In genomic region chr19:54898685-54899084, GRCh38 we compare ENCODE assay signal across 1 cellular context.
TF ChIP-seq lines count a peak whose summit lies in the region.

No MANE protein-coding gene starts in this region.

TF ChIP-seq in K562, 482 proteins besides CTCF, POLR2A, EP300 and RAD21:
- TF ChIP-seq ARID1B (IDR thresholded peaks at IDR 0.05) (peak; percentile 77), NFIC (IDR thresholded peaks at IDR 0.05) (peak; percentile 22; the same call in 1 of the 2 replicates), SMARCA4 (IDR thresholded peaks at IDR 0.05) (peak; percentile 52), CBFA2T3 (IDR thresholded peaks at IDR 0.05) (peak; percentile 62), ZNF263 (CRISPR knock-in tag; IDR thresholded peaks at IDR 0.05; ENCODE audit: borderline replicate concordance) (peak; percentile 53; the same call in 1 of the 2 replicates), TCF3 (CRISPR knock-in tag; IDR thresholded peaks at IDR 0.05) (peak; percentile 50; the same call in 1 of the 2 replicates), CTBP1 (IDR thresholded peaks at IDR 0.05; ENCODE audit: borderline replicate concordance) (0 out of 2 replicates have a peak, but pooled peaks have one; percentile 34), CBFA2T2 (conservative IDR thresholded peaks at IDR 0.05) (peak; percentile 50), DPF2 (IDR thresholded peaks at IDR 0.05) (peak; percentile 63; the same call in 1 of the 2 replicates), HMBOX1 (IDR thresholded peaks at IDR 0.05) (peak; percentile 31; the same call in 1 of the 2 replicates), TAL1 (IDR thresholded peaks at IDR 0.05) (peak; percentile 56; the same call in 1 of the 2 replicates), KDM1A (IDR thresholded peaks at IDR 0.05) (0 out of 4 replicates have a peak, but pooled peaks of 1 of the 2 experiments have one; percentile 18), ESRRA (IDR thresholded peaks at IDR 0.05; ENCODE audit: borderline replicate concordance, low read depth) (peak; percentile 40; the same call in 1 of the 2 replicates), LEF1 (IDR thresholded peaks at IDR 0.05) (0 out of 2 replicates have a peak, but pooled peaks have one; percentile 16)
